In the genomic region with DNA sequence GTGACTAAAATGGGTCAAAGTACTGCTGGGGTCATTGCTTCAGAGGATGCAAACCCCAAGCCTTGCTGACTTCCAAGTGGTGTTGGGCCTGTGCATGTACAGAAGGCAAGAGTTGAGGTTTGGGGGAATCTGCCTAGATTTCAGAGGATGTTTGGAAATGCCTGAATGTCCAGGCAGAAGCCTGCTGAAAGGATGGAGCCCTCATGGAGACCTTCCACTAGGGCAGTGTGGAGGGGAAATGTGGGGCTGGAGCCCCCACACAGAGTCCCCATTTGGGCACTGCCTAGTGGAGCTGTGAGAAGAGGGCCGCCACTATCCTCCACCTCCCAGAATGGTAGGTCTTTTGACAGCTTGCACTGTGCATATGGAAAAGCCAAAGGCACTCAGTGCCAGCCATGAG, we compare ENCODE assay signal across 7 cellular contexts.
"Had no signal": no experiment of that assay in that cellular context is flagged by ENCODE, and none has a peak within 500 bp of the region (broad histone marks: within the 10 kb centered on the region; RNA-seq: fewer than 3 reads in every experiment).

No MANE protein-coding gene starts in this region.

- H3K27me3 Mint-ChIP-seq: IgD-negative memory B cell had no signal

- DNase-seq: IMR-90, KBM-7, KG1 had no signal

- H3K4me3 Mint-ChIP-seq: IgD-negative memory B cell had no signal

- ATAC-seq: HepG2 had no signal

- H3K27ac ChIP-seq: HL-60 had no signal

- H3K4me1 Mint-ChIP-seq: IgD-negative memory B cell had no signal

- FAIRE-seq: HepG2, HTR-8/SVneo had no signal
